8 cellular contexts compared by ENCODE assay signal in genomic region chr6:132780770-132781371, GRCh38. TPM values are rescaled to one million over a fixed set of nuclear protein-coding genes. Genes with fewer than 3 reads are reported as not detected.
DNase-seq lines count a peak whose midpoint lies in the region; ATAC-seq and TF ChIP-seq lines count a peak whose summit lies in the region.

No MANE protein-coding gene starts in this region.

- H3K27ac Mint-ChIP-seq in activated CD8-positive, alpha-beta T cell treated with anti-CD3 and anti-CD28 coated beads for 36 hours: no peak overlapping the region
- H3K27ac Mint-ChIP-seq in memory B cell: no peak overlapping the region

- no peaks in the 10 kb centered on the region for H3K4me1 ChIP-seq in SJCRH30

- H3K4me3 ChIP-seq in SJCRH30 (no peak overlapping the region), H7 (ENCODE audit: insufficient read depth, low read depth, low read length) (no peak overlapping the region)

- no peak overlapping the region for H3K4me3 Mint-ChIP-seq in activated CD8-positive, alpha-beta T cell treated with anti-CD3 and anti-CD28 coated beads for 36 hours
- H3K4me3 Mint-ChIP-seq in memory B cell: no peak overlapping the region

- H3K36me3 Mint-ChIP-seq in activated CD8-positive, alpha-beta T cell treated with anti-CD3 and anti-CD28 coated beads for 36 hours (ENCODE audit: low read depth): peaks cover 17% of the 10 kb centered on the region
- H3K36me3 Mint-ChIP-seq in memory B cell: peaks cover 36% of the 10 kb centered on the region

- no peaks in the 10 kb centered on the region for H3K27me3 ChIP-seq in SJCRH30
- no peaks in the 10 kb centered on the region for H3K27me3 ChIP-seq in H7 (ENCODE audit: control insufficient read depth, insufficient read depth, low read length)

- CTCF ChIA-PET in activated CD8-positive, alpha-beta T cell treated with anti-CD3 and anti-CD28 coated beads for 36 hours (lab: Charles Lee): interaction anchor here (1.2 kb wide), 2 partner anchors 10 to 45 kb away, joined by 3 read pairs; no protein-coding TSS in a partner anchor

- H3K36me3 ChIP-seq in SJCRH30 (no peaks in the 10 kb centered on the region; the same call in 1 of the 2 replicates), H7 (replicated peaks; ENCODE audit: control insufficient read depth, insufficient read depth, low read length) (peaks cover 2% of the 10 kb centered on the region)

- no peaks in the 10 kb centered on the region for H3K9me3 Mint-ChIP-seq in activated CD8-positive, alpha-beta T cell treated with anti-CD3 and anti-CD28 coated beads for 36 hours
- H3K9me3 Mint-ChIP-seq in memory B cell: no peaks in the 10 kb centered on the region

- POLR2A ChIA-PET in activated CD8-positive, alpha-beta T cell treated with anti-CD3 and anti-CD28 coated beads for 36 hours (lab: Charles Lee): no interaction called here

- DNase-seq in GM03348 (ENCODE audit: low spot score): peak; percentile 53
- DNase-seq in activated CD8-positive, alpha-beta T cell treated with anti-CD3 and anti-CD28 coated beads for 36 hours: peak; percentile 29
- DNase-seq in memory B cell (ENCODE audit: low spot score in 2 of 2): no peak
- no peak for DNase-seq in SJCRH30
- DNase-seq in H7: no peak
- DNase-seq in KG1 (lab: John Stamatoyannopoulos, UW): no peak
- no peak for DNase-seq in DMS153 (lab: John Stamatoyannopoulos, UW)

- peak; percentile 43 for TF ChIP-seq CTCF in activated CD8-positive, alpha-beta T cell treated with anti-CD3 and anti-CD28 coated beads for 36 hours (IDR thresholded peaks at IDR 0.05)

- intact Hi-C loops in activated CD8-positive, alpha-beta T cell treated with anti-CD3 and anti-CD28 coated beads for 36 hours (cut with micrococcal nuclease): no loop called here

- H3K9me3 ChIP-seq in SJCRH30 (replicated peaks): no peaks in the 10 kb centered on the region

- no peaks in the 10 kb centered on the region for H3K27me3 Mint-ChIP-seq in activated CD8-positive, alpha-beta T cell treated with anti-CD3 and anti-CD28 coated beads for 36 hours
- no peaks in the 10 kb centered on the region for H3K27me3 Mint-ChIP-seq in memory B cell

- peak; percentile 84 for ATAC-seq in HG03175 (IDR thresholded peaks at IDR 0.05; ENCODE audit: unreplicated experiment)
- ATAC-seq in activated CD8-positive, alpha-beta T cell treated with anti-CD3 and anti-CD28 coated beads for 36 hours: peak; percentile 70
- peak; percentile 51 for ATAC-seq in memory B cell (ENCODE audit: low read depth)

- H3K4me1 Mint-ChIP-seq in activated CD8-positive, alpha-beta T cell treated with anti-CD3 and anti-CD28 coated beads for 36 hours (ENCODE audit: low read depth): no peaks in the 10 kb centered on the region
- no peaks in the 10 kb centered on the region for H3K4me1 Mint-ChIP-seq in memory B cell

- H3K27ac ChIP-seq in SJCRH30: no peak overlapping the region

RNA-seq across cellular contexts. Expression of gene SLC18B1, which starts 17.6 kb away (rescaled TPM):
- total RNA-seq in activated CD8-positive, alpha-beta T cell treated with anti-CD3 and anti-CD28 coated beads for 36 hours: 1 to 10 TPM; 7.0 to 8.5 TPM
- total RNA-seq in SJCRH30 (2014; rRNA removed; shearing (Covaris generic)): 12.9 and 15.2 TPM in 2 replicates
- 15.8 and 17.5 TPM in 2 replicates for total RNA-seq in H7 (2014; rRNA removed; shearing (Covaris generic))

RNA-seq across cellular contexts. Expression of gene VNN2, which starts 23.2 kb away (rescaled TPM):
- total RNA-seq in activated CD8-positive, alpha-beta T cell treated with anti-CD3 and anti-CD28 coated beads for 36 hours: 10 to 100 TPM; 10.5 to 11.7 TPM
- total RNA-seq in SJCRH30 (2014; rRNA removed; shearing (Covaris generic)): 0.30 and 0.36 TPM in 2 replicates
- not detected in 2 replicates for total RNA-seq in H7 (2014; rRNA removed; shearing (Covaris generic))

RNA-seq across cellular contexts. Expression of gene RPS12, which starts 33.5 kb away (rescaled TPM):
- total RNA-seq in activated CD8-positive, alpha-beta T cell treated with anti-CD3 and anti-CD28 coated beads for 36 hours: 1,000 to 10,000 TPM; 2,058 to 2,107 TPM
- 2,257 and 2,274 TPM in 2 replicates for total RNA-seq in SJCRH30 (2014; rRNA removed; shearing (Covaris generic))
- 2,887 and 2,908 TPM in 2 replicates for total RNA-seq in H7 (2014; rRNA removed; shearing (Covaris generic))

Comparison
In these comparisons a context has a peak if more than half of its experiments do, and no peak if none do; other contexts are left out.
1. DNase-seq: peak in GM03348 (single experiment) and activated CD8-positive, alpha-beta T cell treated with anti-CD3 and anti-CD28 coated beads for 36 hours (single experiment); none in memory B cell (0 of 2), SJCRH30 (0 of 2), H7 (single experiment), KG1 (single experiment) and DMS153 (single experiment).
2. Peak in every context shown above with its lines, with median percentiles within 50 percentile points of each other: ATAC-seq.